Comparison of ENCODE assay signal across 8 cellular contexts in the genomic region with DNA sequence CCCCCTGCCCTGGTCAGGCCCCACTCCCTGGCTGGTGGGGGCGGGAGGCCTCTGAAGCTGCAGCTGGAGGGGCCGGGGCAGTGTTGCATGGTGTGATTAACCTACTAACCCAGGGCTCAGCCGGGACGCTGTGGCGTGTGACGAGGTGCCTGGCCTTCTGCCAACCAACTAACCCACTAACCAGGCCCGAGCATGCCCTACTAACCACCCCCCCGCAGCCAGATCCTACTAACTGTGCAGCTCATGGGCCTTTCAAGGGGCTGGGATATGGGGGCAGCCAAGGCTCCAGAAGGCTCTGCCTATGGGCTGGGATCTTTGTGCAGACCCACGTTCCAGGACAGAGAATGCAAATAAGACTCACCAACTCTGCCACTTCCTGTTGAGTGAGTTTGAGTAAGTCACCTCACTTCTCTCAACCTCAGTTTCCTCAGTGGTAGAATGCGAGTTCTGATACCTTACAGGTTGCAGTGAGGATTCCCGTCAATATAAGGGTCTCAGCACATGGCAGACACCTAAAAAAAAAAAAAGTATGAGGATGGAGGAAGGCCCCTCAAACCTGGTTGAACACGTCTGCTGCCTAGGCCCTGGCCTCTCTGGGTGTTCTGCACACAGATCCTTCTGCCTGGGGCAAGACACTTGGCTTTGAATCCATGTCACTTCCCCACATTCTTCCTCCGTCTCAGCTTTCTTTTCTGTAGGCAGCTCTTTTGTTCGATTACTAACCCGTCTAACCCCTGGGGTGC. TPM values are rescaled to one million over a fixed set of nuclear protein-coding genes. Genes with fewer than 3 reads are reported as not detected.
DNase-seq lines count a peak whose midpoint lies in the region; ATAC-seq, FAIRE-seq and TF ChIP-seq lines count a peak whose summit lies in the region.

No MANE protein-coding gene starts in this region.

- no peak for FAIRE-seq in frontal cortex (lab: Jason Lieb, UNC)

- ATAC-seq in Right ventricle myocardium inferior, result no peak

- H3K4me1 Mint-ChIP-seq in IgD-negative memory B cell, result peaks cover 48 to 67% (median 59%) of the 10 kb centered on the region in 3 donors

- TF ChIP-seq CTCF in GM12875 (IDR thresholded peaks at IDR 0.05; ENCODE audit: borderline replicate concordance, insufficient read depth, low read depth, low read length), result no peak

- H3K27me3 Mint-ChIP-seq in IgD-negative memory B cell, result peaks cover 2% of the 10 kb centered on the region

- no peaks in the 10 kb centered on the region for H3K36me3 Mint-ChIP-seq in IgD-negative memory B cell

- POLR2A ChIA-PET in HEK293T (lab: Yijun Ruan, JAX), result interaction anchor here (1.0 to 2.4 kb wide), 2 partner anchors 10 to 11 kb away, joined by 3 to 19 read pairs; no protein-coding TSS in a partner anchor

- peak overlapping the region; percentile 96 to 99 (median 98) for H3K4me3 Mint-ChIP-seq in IgD-negative memory B cell

- intact Hi-C loops in Right ventricle myocardium inferior (cut with DNase I), result loop anchor here (10.0 kb wide), 1 partner anchor 1133 kb away; the partner anchor contains the start of gene MN1

- DNase-seq in activated T-cell treated with anti-CD3 and anti-CD28 coated beads for 1 hour (ENCODE audit: low read depth) (peak; percentile 62), Right ventricle myocardium inferior (ENCODE audit: missing footprints) (peak; percentile 83), HEK293T (ENCODE audit: extremely low spot score) (no peak), superior temporal gyrus (ENCODE audit: extremely low spot score) (no peak), frontal cortex (ENCODE audit: low spot score in 2 of 2) (no peak)
- DNase-seq in stimulated activated CD4-positive, alpha-beta T cell treated with anti-CD3 and anti-CD28 coated beads, Interleukin-1b, Interleukin-23, amount 100 ng/mL, for 4 hours (ENCODE audit: low read depth in 2 of 2), result peak; percentile 43 to 47

- CTCF ChIA-PET in HEK293T (lab: Yijun Ruan, JAX), result no interaction called here

- peak overlapping the region; percentile 97 to 100 (median 98) for H3K27ac Mint-ChIP-seq in IgD-negative memory B cell

- peak overlapping the region; percentile 26 for H3K4me3 ChIP-seq in GM12875 (ENCODE audit: low read depth, low read length)

- H3K9me3 Mint-ChIP-seq in IgD-negative memory B cell, result no peaks in the 10 kb centered on the region

TF ChIP-seq in HEK293T, 16 proteins besides CTCF, POLR2A, EP300 and RAD21:
- TF ChIP-seq NFRKB (IDR thresholded peaks at IDR 0.05), result no peak
- no peak for TF ChIP-seq ZNF384 (IDR thresholded peaks at IDR 0.05)
- TF ChIP-seq L3MBTL2 (conservative IDR thresholded peaks at IDR 0.05), result no peak
- no peak for TF ChIP-seq SP1 (IDR thresholded peaks at IDR 0.05)
- no peak for TF ChIP-seq ARNT (IDR thresholded peaks at IDR 0.05)
- TF ChIP-seq BHLHE40 (IDR thresholded peaks at IDR 0.05; ENCODE audit: borderline replicate concordance), result no peak
- TF ChIP-seq, protein P1, sequence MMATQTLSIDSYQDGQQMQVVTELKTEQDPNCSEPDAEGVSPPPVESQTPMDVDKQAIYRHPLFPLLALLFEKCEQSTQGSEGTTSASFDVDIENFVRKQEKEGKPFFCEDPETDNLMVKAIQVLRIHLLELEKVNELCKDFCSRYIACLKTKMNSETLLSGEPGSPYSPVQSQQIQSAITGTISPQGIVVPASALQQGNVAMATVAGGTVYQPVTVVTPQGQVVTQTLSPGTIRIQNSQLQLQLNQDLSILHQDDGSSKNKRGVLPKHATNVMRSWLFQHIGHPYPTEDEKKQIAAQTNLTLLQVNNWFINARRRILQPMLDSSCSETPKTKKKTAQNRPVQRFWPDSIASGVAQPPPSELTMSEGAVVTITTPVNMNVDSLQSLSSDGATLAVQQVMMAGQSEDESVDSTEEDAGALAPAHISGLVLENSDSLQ (IDR thresholded peaks at IDR 0.05), result no peak
- no peak for TF ChIP-seq CTBP1 (IDR thresholded peaks at IDR 0.05; ENCODE audit: borderline replicate concordance)
- TF ChIP-seq FOXA1 (IDR thresholded peaks at IDR 0.05), result no peak
- TF ChIP-seq HDGF (IDR thresholded peaks at IDR 0.05; ENCODE audit: borderline replicate concordance), result no peak
- TF ChIP-seq ELF4 (IDR thresholded peaks at IDR 0.05), result no peak
- no peak for TF ChIP-seq FOXK2 (IDR thresholded peaks at IDR 0.05)
- TF ChIP-seq FOXM1 (IDR thresholded peaks at IDR 0.05; ENCODE audit: borderline replicate concordance), result no peak
- no peak for TF ChIP-seq SUZ12 (IDR thresholded peaks at IDR 0.05)
- TF ChIP-seq TARDBP (IDR thresholded peaks at IDR 0.05), result no peak
- no peak for TF ChIP-seq LEF1 (IDR thresholded peaks at IDR 0.05; ENCODE audit: borderline replicate concordance)

RNA-seq across cellular contexts. Expression of gene MIAT, which starts 14.1 kb away (rescaled TPM):
- 0.93 TPM for polyA plus RNA-seq in IgD-negative memory B cell
- total RNA-seq in Right ventricle myocardium inferior (0.38 TPM), frontal cortex (110 TPM)

RNA-seq across cellular contexts. Expression of gene CRYBA4, which starts 49.7 kb away (rescaled TPM):
- polyA plus RNA-seq in IgD-negative memory B cell, result not detected
- total RNA-seq in Right ventricle myocardium inferior, result not detected
- not detected for total RNA-seq in frontal cortex

RNA-seq across cellular contexts. Expression of gene CRYBB1, which starts 53.7 kb away (rescaled TPM):
- polyA plus RNA-seq in IgD-negative memory B cell, result 1.0 TPM
- total RNA-seq in Right ventricle myocardium inferior (0.87 TPM), frontal cortex (2.0 TPM)

Comparison
In these comparisons a context has a peak if more than half of its experiments do, and no peak if none do; other contexts are left out.
1. DNase-seq: peak in activated T-cell treated with anti-CD3 and anti-CD28 coated beads for 1 hour (single experiment), Right ventricle myocardium inferior (single experiment) and stimulated activated CD4-positive, alpha-beta T cell treated with anti-CD3 and anti-CD28 coated beads, Interleukin-1b, Interleukin-23, amount 100 ng/mL, for 4 hours (2 of 2); none in HEK293T (single experiment), superior temporal gyrus (single experiment) and frontal cortex (0 of 2).
2. RNA of gene MIAT, which starts 14.1 kb away (total RNA-seq): 110 TPM in frontal cortex (single experiment); 0.38 TPM in Right ventricle myocardium inferior (single experiment); every median in the first group is over 10 times any median in the second.